ENCODE assay signal across 26 cellular contexts in genomic region chrX:129638917-129639316, GRCh38. TPM values are rescaled to one million over a fixed set of nuclear protein-coding genes. Genes with fewer than 3 reads are reported as not detected.
"Had no signal": no experiment of that assay in that cellular context is flagged by ENCODE, and none has a peak within 500 bp of the region (broad histone marks: within the 10 kb centered on the region; RNA-seq: fewer than 3 reads in every experiment).

No MANE protein-coding gene starts in this region.

- H3K27ac ChIP-seq: colonic mucosa, dorsolateral prefrontal cortex, gastrocnemius medialis, right atrium auricular region, stomach, thyroid gland, upper lobe of left lung, vagina had no signal

- H3K36me3 Mint-ChIP-seq: activated naive CD8-positive, alpha-beta T cell; naive thymus-derived CD8-positive, alpha-beta T cell; stimulated activated naive B cell treated with anti-CD40 and anti-IgM and Interleukin-4, amounts not matched to agents 10 μg/mL and 1 μg/mL and 100 μg/mL, for 72 hours had no signal

- H3K36me3 ChIP-seq: colonic mucosa, gastrocnemius medialis, right atrium auricular region, stomach, thyroid gland, upper lobe of left lung, vagina had no signal

- DNase-seq: activated CD4-positive, alpha-beta memory T cell treated with anti-CD3 and anti-CD28 coated beads, Interleukin-2, amount 10 ng/mL, durations not matched to agents 7 days and 5 days; activated CD4-positive, alpha-beta T cell treated with anti-CD3 and anti-CD28 coated beads for 1 hour; activated CD4-positive, alpha-beta T cell treated with anti-CD3 and anti-CD28 coated beads, Interleukin-2, amount 10 ng/mL, durations not matched to agents 7 days and 5 days; activated naive CD4-positive, alpha-beta T cell treated with Interleukin-2 at 50 U/mL for 16 hours; activated T-cell treated with anti-CD3 and anti-CD28 coated beads, Interleukin-2, amount 50 U/mL, for 48 hours; anterior cingulate cortex; colonic mucosa; dorsolateral prefrontal cortex; effector memory CD4-positive, alpha-beta T cell; erythroblast; gastrocnemius medialis; glutamatergic neuron; naive thymus-derived CD8-positive, alpha-beta T cell; occipital lobe; stimulated activated CD4-positive, alpha-beta T cell treated with anti-CD3 and anti-CD28 coated beads, Interleukin-1b, Interleukin-23, amount 100 ng/mL, for 48 hours; stimulated activated naive B cell treated with anti-CD40 and anti-IgM and Interleukin-4, amounts not matched to agents 10 μg/mL and 1 μg/mL and 100 μg/mL, for 72 hours; stomach; T-helper 17 cell; T1000; thyroid gland; upper lobe of left lung had no signal

- ATAC-seq: gastrocnemius medialis; naive thymus-derived CD8-positive, alpha-beta T cell; stimulated activated naive B cell treated with anti-CD40 and anti-IgM and Interleukin-4, amounts not matched to agents 10 μg/mL and 1 μg/mL and 100 μg/mL, for 72 hours; T-helper 17 cell had no signal

- H3K4me3 ChIP-seq: colonic mucosa, dorsolateral prefrontal cortex, gastrocnemius medialis, right atrium auricular region, smooth muscle cell, stomach, thyroid gland, upper lobe of left lung, vagina had no signal

- H3K4me2 ChIP-seq: smooth muscle cell had no signal

- H3K4me1 Mint-ChIP-seq: T-helper 17 cell had no signal

- H3K27me3 Mint-ChIP-seq: activated CD4-positive, alpha-beta memory T cell treated with anti-CD3 and anti-CD28 coated beads, Interleukin-2, amount 10 ng/mL, durations not matched to agents 7 days and 5 days; activated CD4-positive, alpha-beta T cell treated with anti-CD3 and anti-CD28 coated beads, Interleukin-2, amount 10 ng/mL, durations not matched to agents 7 days and 5 days; activated naive CD8-positive, alpha-beta T cell; T-helper 17 cell had no signal

- H3K9me3 ChIP-seq: colonic mucosa, gastrocnemius medialis, thyroid gland, vagina had no signal

- H3K9me3 Mint-ChIP-seq: activated CD4-positive, alpha-beta memory T cell treated with anti-CD3 and anti-CD28 coated beads, Interleukin-2, amount 10 ng/mL, durations not matched to agents 7 days and 5 days; activated CD4-positive, alpha-beta T cell treated with anti-CD3 and anti-CD28 coated beads, Interleukin-2, amount 10 ng/mL, durations not matched to agents 7 days and 5 days; neural crest cell; stimulated activated naive B cell treated with anti-CD40 and anti-IgM and Interleukin-4, amounts not matched to agents 10 μg/mL and 1 μg/mL and 100 μg/mL, for 72 hours had no signal

- H3K4me1 ChIP-seq: colonic mucosa, gastrocnemius medialis, right atrium auricular region, stomach, thyroid gland had no signal

- H3K27ac Mint-ChIP-seq: activated CD4-positive, alpha-beta memory T cell treated with anti-CD3 and anti-CD28 coated beads, Interleukin-2, amount 10 ng/mL, durations not matched to agents 7 days and 5 days; activated CD4-positive, alpha-beta T cell treated with anti-CD3 and anti-CD28 coated beads, Interleukin-2, amount 10 ng/mL, durations not matched to agents 7 days and 5 days; activated naive CD8-positive, alpha-beta T cell; naive thymus-derived CD8-positive, alpha-beta T cell; stimulated activated naive B cell treated with anti-CD40 and anti-IgM and Interleukin-4, amounts not matched to agents 10 μg/mL and 1 μg/mL and 100 μg/mL, for 72 hours; T-helper 17 cell had no signal

- H3K27me3 ChIP-seq: colonic mucosa, gastrocnemius medialis, right atrium auricular region, thyroid gland, upper lobe of left lung, vagina had no signal

- H3K4me3 Mint-ChIP-seq: activated CD4-positive, alpha-beta memory T cell treated with anti-CD3 and anti-CD28 coated beads, Interleukin-2, amount 10 ng/mL, durations not matched to agents 7 days and 5 days; activated CD4-positive, alpha-beta T cell treated with anti-CD3 and anti-CD28 coated beads, Interleukin-2, amount 10 ng/mL, durations not matched to agents 7 days and 5 days; activated naive CD8-positive, alpha-beta T cell; naive thymus-derived CD8-positive, alpha-beta T cell; neural crest cell; stimulated activated naive B cell treated with anti-CD40 and anti-IgM and Interleukin-4, amounts not matched to agents 10 μg/mL and 1 μg/mL and 100 μg/mL, for 72 hours; T-helper 17 cell had no signal

RNA-seq across cellular contexts. Expression of gene APLN, which starts 15.8 kb away (rescaled TPM):
- total RNA-seq: gastrocnemius medialis; naive thymus-derived CD8-positive, alpha-beta T cell; T-helper 17 cell; vagina had no signal
- polyA plus RNA-seq: naive thymus-derived CD8-positive, alpha-beta T cell had no signal
